ENCODE assay signal across 8 cellular contexts in genomic region chr19:18519962-18520847, GRCh38. TPM values are rescaled to one million over a fixed set of nuclear protein-coding genes. Genes with fewer than 3 reads are reported as not detected.
DNase-seq lines count a peak whose midpoint lies in the region; ATAC-seq, FAIRE-seq and TF ChIP-seq lines count a peak whose summit lies in the region.

No MANE protein-coding gene starts in this region.

- H3K4me1 ChIP-seq in gastroesophageal sphincter (peaks cover 0 to 60% (median 27%) of the 10 kb centered on the region in 3 donors), pancreas (peaks cover 6 to 12% (median 8%) of the 10 kb centered on the region in 3 donors)

- ATAC-seq in gastroesophageal sphincter (no peak), pancreas (peak; percentile 36 to 55 (median 50)), HG02798 (IDR thresholded peaks at IDR 0.05; ENCODE audit: poor library complexity, unreplicated experiment) (no peak), HG03439 (IDR thresholded peaks at IDR 0.05; ENCODE audit: unreplicated experiment) (no peak)

- H3K27ac ChIP-seq in gastroesophageal sphincter, result peak overlapping the region; percentile 86 to 100 (median 98)
- H3K27ac ChIP-seq in pancreas, result peak overlapping the region; percentile 90 to 97 (median 92)

- peak; percentile 70 for TF ChIP-seq CTCF in HFF-Myc (IDR thresholded peaks at IDR 0.05; ENCODE audit: low read depth, low read length, missing control alignments)
- TF ChIP-seq CTCF in gastroesophageal sphincter (IDR thresholded peaks at IDR 0.05), result peak in 3 of 4 experiments; percentile 60 to 66 (median 66)
- peak; percentile 36 to 59 (median 56) for TF ChIP-seq CTCF in pancreas (IDR thresholded peaks at IDR 0.05)

- 0 to 7% methylated on average over 6 to 17 of the region's 22 CpGs for WGBS in gastroesophageal sphincter (ENCODE audit: low coverage in 1 of 2), 2 donors
- 9% methylated on average over 21 to 22 of the region's 22 CpGs for WGBS in pancreas, 2 donors

- no peak for TF ChIP-seq EP300 in gastroesophageal sphincter (IDR thresholded peaks at IDR 0.05)

- FAIRE-seq in pancreas (lab: Jason Lieb, UNC), result no peak

- intact Hi-C loops in pancreas (cut with DNase I), result no loop called here

- H3K4me3 ChIP-seq in HFF-Myc (replicated peaks; ENCODE audit: low read depth, low read length), result peak overlapping the region; percentile 68
- H3K4me3 ChIP-seq in gastroesophageal sphincter, result peak overlapping the region; percentile 76 to 89
- H3K4me3 ChIP-seq in pancreas, result peak overlapping the region; percentile 99 to 100 (median 99)

- H3K9me3 ChIP-seq in gastroesophageal sphincter (no peaks in the 10 kb centered on the region), pancreas (no peaks in the 10 kb centered on the region)

- no peak for TF ChIP-seq POLR2A in gastroesophageal sphincter (IDR thresholded peaks at IDR 0.05)

- H3K27me3 ChIP-seq in gastroesophageal sphincter, result no peaks in the 10 kb centered on the region
- H3K27me3 ChIP-seq in pancreas, result no peaks in the 10 kb centered on the region

- DNase-seq in COR-L47 (lab: John Stamatoyannopoulos, UW) (peak; percentile 35), HFF-Myc (ENCODE audit: extremely low read depth, low read depth) (no peak), pancreas (peak in 5 of 6 donors; percentile 77 to 88 (median 85))
- peak; percentile 66 for DNase-seq in activated naive CD4-positive, alpha-beta T cell treated with Interleukin-2 at 50 U/mL for 16 hours

- H3K36me3 ChIP-seq in gastroesophageal sphincter, result no peaks in the 10 kb centered on the region
- no peaks in the 10 kb centered on the region for H3K36me3 ChIP-seq in pancreas

TF ChIP-seq in PFSK-1, 5 proteins besides CTCF, POLR2A, EP300 and RAD21:
- TF ChIP-seq POLR2AphosphoS5 (IDR thresholded peaks at IDR 0.05; ENCODE audit: low read depth, low read length) (no peak), REST (IDR thresholded peaks at IDR 0.05; ENCODE audit: insufficient read depth in 1 of 2, low read depth in 2 of 2, low read length in 2 of 2) (no peak), SIN3A (IDR thresholded peaks at IDR 0.05; ENCODE audit: borderline replicate concordance, insufficient read depth, low read length) (peak; percentile 41; the same call in 1 of the 2 replicates)

RNA-seq across cellular contexts. Expression of gene ELL, which starts 1.7 kb away (rescaled TPM):
- polyA plus RNA-seq in PFSK-1 (2012; ENCODE audit: insufficient read length, low read depth), result 17.3 TPM
- total RNA-seq in gastroesophageal sphincter, result 10 to 100 TPM; 12.5 to 19.0 (median 14.7) TPM
- total RNA-seq in pancreas, result 10 to 100 TPM in 1 of 6 donors, 1 to 10 TPM in 5; 5.8 to 10.5 (median 9.3) TPM
- polyA plus RNA-seq in pancreas, result 10 to 100 TPM; 10.3 to 13.4 TPM

RNA-seq across cellular contexts. Expression of gene FKBP8, which starts 23.2 kb away (rescaled TPM):
- polyA plus RNA-seq in PFSK-1 (2012; ENCODE audit: insufficient read length, low read depth), result 563 TPM
- total RNA-seq in gastroesophageal sphincter, result 100 to 1,000 TPM; 408 to 436 (median 418) TPM
- total RNA-seq in pancreas, result 100 to 1,000 TPM in 2 of 6 donors, 10 to 100 TPM in 4; 73.8 to 104 (median 87.9) TPM
- 100 to 1,000 TPM; 198 to 218 TPM for polyA plus RNA-seq in pancreas

RNA-seq across cellular contexts. Expression of gene KXD1, which starts 37.5 kb away (rescaled TPM):
- 246 TPM for polyA plus RNA-seq in PFSK-1 (2012; ENCODE audit: insufficient read length, low read depth)
- total RNA-seq in gastroesophageal sphincter (100 to 1,000 TPM; 130 to 137 (median 135) TPM), pancreas (10 to 100 TPM; 33.4 to 46.2 (median 41.9) TPM)
- 10 to 100 TPM; 48.7 to 66.9 TPM for polyA plus RNA-seq in pancreas

RNA-seq across cellular contexts. Expression of gene UBA52, which starts 51.5 kb away (rescaled TPM):
- 1,954 TPM for polyA plus RNA-seq in PFSK-1 (2012; ENCODE audit: insufficient read length, low read depth)
- total RNA-seq in gastroesophageal sphincter (100 to 1,000 TPM; 371 to 644 (median 574) TPM), pancreas (100 to 1,000 TPM; 522 to 838 (median 679) TPM)
- polyA plus RNA-seq in pancreas, result 100 to 1,000 TPM; 402 to 680 TPM

Comparison
In these comparisons a context has a peak if more than half of its experiments do, and no peak if none do; other contexts are left out.
1. ATAC-seq: peak in pancreas (4 of 4); none in gastroesophageal sphincter (single experiment), HG02798 (single experiment) and HG03439 (single experiment).
2. Peak in every context shown above with its lines, with median percentiles within 50 percentile points of each other: H3K4me3 ChIP-seq and CTCF ChIP-seq.